Comparison of ENCODE assay signal across 9 cellular contexts in the genomic region with DNA sequence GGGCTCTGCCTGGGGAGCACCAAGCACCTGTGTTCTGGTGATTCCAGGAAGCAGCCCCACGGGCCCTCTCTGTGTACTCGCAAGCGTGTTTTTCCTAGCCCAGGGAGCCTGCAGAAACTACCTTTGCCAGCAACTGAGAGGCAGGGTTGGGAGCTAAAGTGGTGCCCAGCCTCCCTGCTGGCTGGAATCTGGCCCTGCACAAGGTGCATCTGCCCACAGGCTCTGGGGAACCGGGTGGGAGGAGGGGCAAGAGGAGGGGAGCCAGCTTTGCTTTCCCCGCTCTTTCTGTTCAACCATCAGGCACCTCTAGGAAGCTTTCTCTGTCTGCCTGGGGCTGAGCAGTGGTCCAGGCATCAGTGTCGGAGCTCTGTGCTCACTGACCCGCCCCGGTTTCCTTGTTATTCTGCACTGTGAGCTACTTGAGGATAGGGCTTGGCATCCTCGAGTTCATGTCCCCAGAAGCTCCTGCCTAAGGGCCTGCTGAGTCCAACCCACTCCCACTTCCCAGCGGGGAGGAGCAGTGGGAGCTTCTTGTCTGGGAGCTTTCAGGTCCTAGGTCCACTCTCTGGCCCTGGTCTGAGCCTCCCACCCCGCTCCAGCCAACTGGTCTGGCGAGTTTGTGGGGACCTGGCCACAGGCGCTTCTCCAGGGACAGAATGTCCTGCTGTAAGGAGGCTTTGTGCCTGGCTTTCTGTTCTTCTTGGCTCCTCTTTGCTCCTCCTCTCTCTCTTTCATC. TPM values are rescaled to one million over a fixed set of nuclear protein-coding genes. Genes with fewer than 3 reads are reported as not detected.
A peak's percentile ranks its signal among the peaks of the same experiment; 100 is the strongest.
DNase-seq lines count a peak whose midpoint lies in the region; ATAC-seq and TF ChIP-seq lines count a peak whose summit lies in the region.
"Had no signal": no experiment of that assay in that cellular context is flagged by ENCODE, and none has a peak within 500 bp of the region (broad histone marks: within the 10 kb centered on the region; RNA-seq: fewer than 3 reads in every experiment).

No MANE protein-coding gene starts in this region.

- in situ Hi-C loops in astrocyte of the spinal cord (cut with HindIII; ENCODE audit: low sequenced_read_pairs) = no loop called here

- H3K36me3 ChIP-seq in thymus (ENCODE audit: control insufficient read depth, insufficient read depth) = no peaks in the 10 kb centered on the region

- TF ChIP-seq CTCF in astrocyte of the spinal cord (IDR thresholded peaks at IDR 0.05; ENCODE audit: low read depth, low read length) = peak; percentile 19

- ATAC-seq in HG03139 (IDR thresholded peaks at IDR 0.05; ENCODE audit: unreplicated experiment) = no peak

- H3K27me3 ChIP-seq in layer of hippocampus (ENCODE audit: control insufficient read depth, insufficient read depth, low read length) = no peaks in the 10 kb centered on the region
- H3K27me3 ChIP-seq in thymus (ENCODE audit: control insufficient read depth, insufficient read depth) = no peaks in the 10 kb centered on the region

- H3K27ac Mint-ChIP-seq in T-helper 1 cell treated with Interleukin-12 subunit alpha and Interleukin-12 subunit beta and Interleukin-4 antibody, amounts not matched to agents 30 μg/mL and 1 μg/mL, for 36 hours = peak overlapping the region; percentile 86

- H3K27me3 Mint-ChIP-seq in T-helper 1 cell treated with Interleukin-12 subunit alpha and Interleukin-12 subunit beta and Interleukin-4 antibody, amounts not matched to agents 30 μg/mL and 1 μg/mL, for 36 hours (ENCODE audit: low read depth) = peaks cover 3% of the 10 kb centered on the region

- peaks cover 44% of the 10 kb centered on the region for H3K4me1 ChIP-seq in thymus (ENCODE audit: control insufficient read depth, insufficient read depth, low read length)

- no peak for DNase-seq in T-helper 1 cell
- DNase-seq in astrocyte of the spinal cord (ENCODE audit: low read depth, low spot score) = no peak
- DNase-seq in middle frontal gyrus (ENCODE audit: extremely low spot score, low spot score) = no peak
- no peak for DNase-seq in activated CD4-positive, alpha-beta T cell treated with anti-CD3 and anti-CD28 coated beads, Interleukin-2, amount 50 U/mL, for 1 hour

- H3K4me3 Mint-ChIP-seq in T-helper 1 cell treated with Interleukin-12 subunit alpha and Interleukin-12 subunit beta and Interleukin-4 antibody, amounts not matched to agents 30 μg/mL and 1 μg/mL, for 36 hours = peak overlapping the region; percentile 49

- 72% methylated on average over 13 of the region's 13 CpGs for WGBS in thymus

- H3K4me1 Mint-ChIP-seq in T-helper 1 cell treated with Interleukin-12 subunit alpha and Interleukin-12 subunit beta and Interleukin-4 antibody, amounts not matched to agents 30 μg/mL and 1 μg/mL, for 36 hours (ENCODE audit: low read depth) = peaks cover 20% of the 10 kb centered on the region

- no peaks in the 10 kb centered on the region for H3K9me3 Mint-ChIP-seq in T-helper 1 cell treated with Interleukin-12 subunit alpha and Interleukin-12 subunit beta and Interleukin-4 antibody, amounts not matched to agents 30 μg/mL and 1 μg/mL, for 36 hours

- no peaks in the 10 kb centered on the region for H3K36me3 Mint-ChIP-seq in T-helper 1 cell treated with Interleukin-12 subunit alpha and Interleukin-12 subunit beta and Interleukin-4 antibody, amounts not matched to agents 30 μg/mL and 1 μg/mL, for 36 hours (ENCODE audit: low read depth)

- H3K27ac ChIP-seq in layer of hippocampus (ENCODE audit: low read depth, low read length) (peak overlapping the region; percentile 46), thymus (ENCODE audit: low read depth) (peak overlapping the region; percentile 18)
- H3K27ac ChIP-seq: KMS-11 had no signal

- no peaks in the 10 kb centered on the region for H3K9me3 ChIP-seq in thymus (ENCODE audit: control insufficient read depth)

- H3K4me3 ChIP-seq in astrocyte of the spinal cord (ENCODE audit: low read depth, low read length) (no peak overlapping the region), thymus (ENCODE audit: low read length) (no peak overlapping the region)

RNA-seq across cellular contexts. Expression of gene DAGLA, which starts 14.9 kb away (rescaled TPM):
- polyA plus RNA-seq in thymus = 0.43 TPM

RNA-seq across cellular contexts. Expression of gene MYRF, which starts 57.3 kb away (rescaled TPM):
- polyA plus RNA-seq in thymus = 0.62 TPM
